ENCODE assay signal across 26 cellular contexts in genomic region chr11:43649921-43650320, GRCh38.
"Had no signal": no experiment of that assay in that cellular context is flagged by ENCODE, and none has a peak within 500 bp of the region (broad histone marks: within the 10 kb centered on the region; RNA-seq: fewer than 3 reads in every experiment).

No MANE protein-coding gene starts in this region.

- H3K4me3 ChIP-seq: left lung, lower lobe of right lung, pancreas, prostate gland, skin epidermis, stomach, testis, thyroid gland, transverse colon, upper lobe of left lung, vagina had no signal

- H3K27ac ChIP-seq: left lung, lower lobe of right lung, pancreas, prostate gland, skin epidermis, testis, thyroid gland, transverse colon, upper lobe of left lung, vagina had no signal

- H3K36me3 ChIP-seq: left lung, lower lobe of right lung, pancreas, prostate gland, thyroid gland, transverse colon, upper lobe of left lung had no signal

- DNase-seq: islet precursor cell; left lung; lower lobe of right lung; mammary epithelial cell; mesenchymal stem cell; naive thymus-derived CD8-positive, alpha-beta T cell; nucleus accumbens; pancreas; posterior cingulate gyrus; retina; right cardiac atrium; stimulated activated CD4-positive, alpha-beta T cell treated with anti-CD3 and anti-CD28 coated beads, Interleukin-12 subunit alpha, Interleukin-12 subunit beta, amount 100 ng/mL, for 4 hours; stimulated activated CD4-positive, alpha-beta T cell treated with anti-CD3 and anti-CD28 coated beads, Interleukin-15, amount 100 ng/mL, for 24 hours; stimulated activated CD4-positive, alpha-beta T cell treated with anti-CD3 and anti-CD28 coated beads, Interleukin-2, amount 100 ng/mL, for 24 hours; stimulated activated CD4-positive, alpha-beta T cell treated with anti-CD3 and anti-CD28 coated beads, Interleukin-4, amount 100 ng/mL, for 1 hour; stimulated activated naive B cell treated with anti-CD40 and anti-IgM and Interleukin-4, amounts not matched to agents 10 μg/mL and 1 μg/mL and 100 μg/mL, for 72 hours; stimulated activated naive CD8-positive, alpha-beta T cell treated with anti-CD3 and anti-CD28 coated beads, Interleukin-15, Interleukin-2, amounts not matched to agents 100 U/mL and 50 U/mL, for 24 hours; stomach; testis; thyroid gland; transverse colon; upper lobe of left lung had no signal

- H3K9me3 ChIP-seq: left lung, lower lobe of right lung, pancreas, prostate gland, stomach, testis, thyroid gland, transverse colon, upper lobe of left lung, vagina had no signal

- H3K27me3 ChIP-seq: left lung, pancreas, stomach, testis, thyroid gland, transverse colon, upper lobe of left lung, vagina had no signal

- H3K4me1 ChIP-seq: prostate gland had no signal

- ATAC-seq: left lung; lower lobe of right lung; naive thymus-derived CD8-positive, alpha-beta T cell; pancreas; right cardiac atrium; sciatic nerve; stimulated activated naive B cell treated with anti-CD40 and anti-IgM and Interleukin-4, amounts not matched to agents 10 μg/mL and 1 μg/mL and 100 μg/mL, for 72 hours; stimulated activated naive CD8-positive, alpha-beta T cell treated with anti-CD3 and anti-CD28 coated beads, Interleukin-15, Interleukin-2, amounts not matched to agents 100 U/mL and 50 U/mL, for 24 hours had no signal
